Comparison of ENCODE assay signal across 2 cellular contexts in genomic region chr15:43128174-43129049, GRCh38.
A peak's percentile ranks its signal among the peaks of the same experiment; 100 is the strongest.
TF ChIP-seq lines count a peak whose summit lies in the region.
"Not testable (repeated sequence)": the region's sequence is repeated elsewhere in the genome, so short reads cannot be mapped to it uniquely, and the experiment has no call there.

No MANE protein-coding gene starts in this region.

TF ChIP-seq in HEK293, 187 proteins besides CTCF, POLR2A, EP300 and RAD21:
- peak; percentile 69 for TF ChIP-seq SETDB1 (IDR thresholded peaks at IDR 0.05; ENCODE audit: insufficient read length, low read length)

TF ChIP-seq in HepG2, 621 proteins besides CTCF, POLR2A, EP300 and RAD21:
- TF ChIP-seq HNF4A (CRISPR knock-in tag; IDR thresholded peaks at IDR 0.05) (peak; percentile 74), RXRB (CRISPR knock-in tag; IDR thresholded peaks at IDR 0.05; ENCODE audit: borderline replicate concordance) (peak; percentile 57; the same call in 1 of the 2 replicates), ZBTB20 (CRISPR knock-in tag; IDR thresholded peaks at IDR 0.05; ENCODE audit: borderline replicate concordance, low read depth) (0 out of 2 replicates have a peak, but pooled peaks have one; percentile 27), ARID5B (CRISPR knock-in tag; IDR thresholded peaks at IDR 0.05) (peak; percentile 60), TRIM24 (CRISPR knock-in tag; IDR thresholded peaks at IDR 0.05) (0 out of 2 replicates have a peak, but pooled peaks have one; percentile 26), SALL1 (CRISPR knock-in tag; IDR thresholded peaks at IDR 0.05) (0 out of 2 replicates have a peak, but pooled peaks have one; percentile 12), RARA (CRISPR knock-in tag; IDR thresholded peaks at IDR 0.05) (peak; percentile 34; the same call in 1 of the 2 replicates), ZNF33A (CRISPR knock-in tag; IDR thresholded peaks at IDR 0.05; ENCODE audit: borderline replicate concordance) (peak; percentile 100), SOX5 (CRISPR knock-in tag; IDR thresholded peaks at IDR 0.05; ENCODE audit: borderline replicate concordance) (peak; percentile 48; the same call in 1 of the 2 replicates), ZBTB7A (CRISPR knock-in tag; IDR thresholded peaks at IDR 0.05) (peak; percentile 29; the same call in 1 of the 2 replicates), SOX6 (CRISPR knock-in tag; IDR thresholded peaks at IDR 0.05) (peak; percentile 40), HDAC2 (CRISPR knock-in tag; IDR thresholded peaks at IDR 0.05) (0 out of 2 replicates have a peak, but pooled peaks have one; percentile 13), ZNF280D (CRISPR knock-in tag; IDR thresholded peaks at IDR 0.05) (peak; percentile 87; the same call in 1 of the 2 replicates), TEAD3 (CRISPR knock-in tag; optimal IDR thresholded peaks at IDR 0.05; ENCODE audit: borderline replicate concordance) (peak; percentile 27), HOMEZ (CRISPR knock-in tag; IDR thresholded peaks at IDR 0.05; ENCODE audit: low read depth) (peak; percentile 38; the same call in 1 of the 2 replicates), HNF4G (IDR thresholded peaks at IDR 0.05; ENCODE audit: borderline replicate concordance, low read depth, low read length) (peak; percentile 62; the same call in 1 of the 2 replicates), TCF7 (IDR thresholded peaks at IDR 0.05; ENCODE audit: low read depth) (peak; percentile 61), SOX13 (CRISPR knock-in tag; conservative IDR thresholded peaks at IDR 0.05 in 1 of 2, IDR thresholded peaks at IDR 0.05 in 1 of 2) (peak in 1 of 2 experiments; percentile 53; a peak in 2 of 4 replicates), MED1 (CRISPR knock-in tag; IDR thresholded peaks at IDR 0.05) (peak; percentile 76)
- TF ChIP-seq, protein P1, sequence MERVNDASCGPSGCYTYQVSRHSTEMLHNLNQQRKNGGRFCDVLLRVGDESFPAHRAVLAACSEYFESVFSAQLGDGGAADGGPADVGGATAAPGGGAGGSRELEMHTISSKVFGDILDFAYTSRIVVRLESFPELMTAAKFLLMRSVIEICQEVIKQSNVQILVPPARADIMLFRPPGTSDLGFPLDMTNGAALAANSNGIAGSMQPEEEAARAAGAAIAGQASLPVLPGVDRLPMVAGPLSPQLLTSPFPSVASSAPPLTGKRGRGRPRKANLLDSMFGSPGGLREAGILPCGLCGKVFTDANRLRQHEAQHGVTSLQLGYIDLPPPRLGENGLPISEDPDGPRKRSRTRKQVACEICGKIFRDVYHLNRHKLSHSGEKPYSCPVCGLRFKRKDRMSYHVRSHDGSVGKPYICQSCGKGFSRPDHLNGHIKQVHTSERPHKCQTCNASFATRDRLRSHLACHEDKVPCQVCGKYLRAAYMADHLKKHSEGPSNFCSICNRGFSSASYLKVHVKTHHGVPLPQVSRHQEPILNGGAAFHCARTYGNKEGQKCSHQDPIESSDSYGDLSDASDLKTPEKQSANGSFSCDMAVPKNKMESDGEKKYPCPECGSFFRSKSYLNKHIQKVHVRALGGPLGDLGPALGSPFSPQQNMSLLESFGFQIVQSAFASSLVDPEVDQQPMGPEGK (CRISPR knock-in tag; IDR thresholded peaks at IDR 0.05): 0 out of 2 replicates have a peak, but pooled peaks have one; percentile 15
- not testable (repeated sequence) for TF ChIP-seq SOX6 (IDR thresholded peaks at IDR 0.05); HNF4G (CRISPR knock-in tag; IDR thresholded peaks at IDR 0.05; ENCODE audit: borderline replicate concordance, low read depth); SOX13 (IDR thresholded peaks at IDR 0.05)
- TF ChIP-seq, protein P2, sequence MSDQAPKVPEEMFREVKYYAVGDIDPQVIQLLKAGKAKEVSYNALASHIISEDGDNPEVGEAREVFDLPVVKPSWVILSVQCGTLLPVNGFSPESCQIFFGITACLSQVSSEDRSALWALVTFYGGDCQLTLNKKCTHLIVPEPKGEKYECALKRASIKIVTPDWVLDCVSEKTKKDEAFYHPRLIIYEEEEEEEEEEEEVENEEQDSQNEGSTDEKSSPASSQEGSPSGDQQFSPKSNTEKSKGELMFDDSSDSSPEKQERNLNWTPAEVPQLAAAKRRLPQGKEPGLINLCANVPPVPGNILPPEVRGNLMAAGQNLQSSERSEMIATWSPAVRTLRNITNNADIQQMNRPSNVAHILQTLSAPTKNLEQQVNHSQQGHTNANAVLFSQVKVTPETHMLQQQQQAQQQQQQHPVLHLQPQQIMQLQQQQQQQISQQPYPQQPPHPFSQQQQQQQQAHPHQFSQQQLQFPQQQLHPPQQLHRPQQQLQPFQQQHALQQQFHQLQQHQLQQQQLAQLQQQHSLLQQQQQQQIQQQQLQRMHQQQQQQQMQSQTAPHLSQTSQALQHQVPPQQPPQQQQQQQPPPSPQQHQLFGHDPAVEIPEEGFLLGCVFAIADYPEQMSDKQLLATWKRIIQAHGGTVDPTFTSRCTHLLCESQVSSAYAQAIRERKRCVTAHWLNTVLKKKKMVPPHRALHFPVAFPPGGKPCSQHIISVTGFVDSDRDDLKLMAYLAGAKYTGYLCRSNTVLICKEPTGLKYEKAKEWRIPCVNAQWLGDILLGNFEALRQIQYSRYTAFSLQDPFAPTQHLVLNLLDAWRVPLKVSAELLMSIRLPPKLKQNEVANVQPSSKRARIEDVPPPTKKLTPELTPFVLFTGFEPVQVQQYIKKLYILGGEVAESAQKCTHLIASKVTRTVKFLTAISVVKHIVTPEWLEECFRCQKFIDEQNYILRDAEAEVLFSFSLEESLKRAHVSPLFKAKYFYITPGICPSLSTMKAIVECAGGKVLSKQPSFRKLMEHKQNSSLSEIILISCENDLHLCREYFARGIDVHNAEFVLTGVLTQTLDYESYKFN (CRISPR knock-in tag; conservative IDR thresholded peaks at IDR 0.05): peak; percentile 70
- TF ChIP-seq, protein P3, sequence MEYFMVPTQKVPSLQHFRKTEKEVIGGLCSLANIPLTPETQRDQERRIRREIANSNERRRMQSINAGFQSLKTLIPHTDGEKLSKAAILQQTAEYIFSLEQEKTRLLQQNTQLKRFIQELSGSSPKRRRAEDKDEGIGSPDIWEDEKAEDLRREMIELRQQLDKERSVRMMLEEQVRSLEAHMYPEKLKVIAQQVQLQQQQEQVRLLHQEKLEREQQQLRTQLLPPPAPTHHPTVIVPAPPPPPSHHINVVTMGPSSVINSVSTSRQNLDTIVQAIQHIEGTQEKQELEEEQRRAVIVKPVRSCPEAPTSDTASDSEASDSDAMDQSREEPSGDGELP (IDR thresholded peaks at IDR 0.05; ENCODE audit: borderline replicate concordance, low read depth): 0 out of 2 replicates have a peak, but pooled peaks have one; percentile 25
